ENCODE assay signal across 12 cellular contexts in the genomic region with DNA sequence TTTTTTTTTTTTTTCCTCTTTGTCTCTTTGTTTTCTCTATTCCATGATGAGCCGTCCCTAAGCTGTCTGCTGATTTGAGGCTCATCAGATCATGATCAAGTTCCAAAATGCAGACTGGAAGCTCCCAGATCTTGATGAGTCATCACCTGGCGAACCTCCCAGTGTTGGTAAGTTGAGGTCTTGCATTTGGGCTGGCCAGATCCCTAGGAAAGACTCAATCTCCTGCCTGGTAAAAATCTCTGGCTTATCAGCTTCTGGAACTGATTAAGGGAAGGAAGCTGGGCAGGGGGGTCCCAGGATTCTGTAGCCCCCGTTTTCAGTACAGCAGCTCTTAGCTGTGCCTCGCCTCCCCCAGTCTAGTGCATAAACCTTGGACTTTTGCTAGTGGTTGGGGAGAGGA.
DNase-seq lines count a peak whose midpoint lies in the region; ATAC-seq, FAIRE-seq and TF ChIP-seq lines count a peak whose summit lies in the region.
"Had no signal": no experiment of that assay in that cellular context is flagged by ENCODE, and none has a peak within 500 bp of the region (broad histone marks: within the 10 kb centered on the region; RNA-seq: fewer than 3 reads in every experiment).

No MANE protein-coding gene starts in this region.

- H3K4me3 ChIP-seq in K562, result no peak overlapping the region
- H3K4me3 ChIP-seq: esophagus muscularis mucosa had no signal

- DNase-seq in DMS53 treated with DMSO at 0.1 percent for 48 hours (lab: John Stamatoyannopoulos, UW; ENCODE audit: unreplicated experiment) (peak; percentile 21), LoVo (ENCODE audit: low spot score) (peak; percentile 66), K562 (ENCODE audit: extremely low read depth in 1 of 4, low spot score in 3 of 4) (peak in 1 of 4 experiments; percentile 20), myocyte (ENCODE audit: low read depth) (peak; percentile 80), left lobe of liver (ENCODE audit: low spot score) (no peak), foreskin melanocyte (no peak)
- no peak for DNase-seq in activated CD4-positive, alpha-beta T cell treated with anti-CD3 and anti-CD28 coated beads, Interleukin-2, amount 50 U/mL, for 48 hours
- DNase-seq: activated CD4-positive, alpha-beta T cell treated with anti-CD3 and anti-CD28 coated beads, Interleukin-2, amount 10 ng/mL, durations not matched to agents 7 days and 5 days; NCI-H1048; SHP77 treated with DMSO at 0.1 percent for 48 hours; stimulated activated CD8-positive, alpha-beta memory T cell treated with anti-CD3 and anti-CD28 coated beads, Interleukin-4, amount 100 ng/mL, for 48 hours had no signal

- ATAC-seq in K562 (no peak), left lobe of liver (no peak)

- in situ Hi-C loops in K562 (cut with MboI), result no loop called here

- H3K27me3 ChIP-seq in K562 (ENCODE audit: control insufficient read depth in 2 of 2, insufficient read depth in 2 of 2, low read length in 2 of 2), result peaks cover 28 to 84% of the 10 kb centered on the region in 2 experiments

- H3K79me2 ChIP-seq in K562 (ENCODE audit: control insufficient read depth, insufficient read depth, low read length), result no peaks in the 10 kb centered on the region

- no peak for TF ChIP-seq POLR2A in K562 (conservative IDR thresholded peaks at IDR 0.05)

- H3K9me1 ChIP-seq in K562 (ENCODE audit: control insufficient read depth, insufficient read depth, low read length), result no peaks in the 10 kb centered on the region

- TF ChIP-seq CTCF in K562 (IDR thresholded peaks at IDR 0.05 in 2 of 3, conservative IDR thresholded peaks at IDR 0.05 in 1 of 3; ENCODE audit: insufficient read depth in 2 of 3, low read depth in 1 of 3, low read length in 3 of 3), result no peak

- H3K4me1 ChIP-seq in K562 (replicated peaks in 1 of 2; ENCODE audit: control insufficient read depth in 2 of 2, insufficient read depth in 2 of 2, low read length in 2 of 2), result no peaks in the 10 kb centered on the region; a peak in 1 of 5 replicates
- H3K4me1 ChIP-seq: esophagus muscularis mucosa had no signal

- 0% methylated on average over 4 of the region's 4 CpGs for WGBS in K562 (ENCODE audit: insufficient coverage, low coverage, missing lambda C conversion rate)

- H4K20me1 ChIP-seq in K562 (replicated peaks; ENCODE audit: control insufficient read depth, insufficient read depth, low read length), result no peaks in the 10 kb centered on the region

- no peaks in the 10 kb centered on the region for H3K36me3 ChIP-seq in K562 (ENCODE audit: control insufficient read depth, insufficient read depth, low read length)
- H3K36me3 ChIP-seq: esophagus muscularis mucosa had no signal

- H3K27ac ChIP-seq in K562 (ENCODE audit: extremely low read depth, low read depth, low read length), result no peak overlapping the region
- H3K27ac ChIP-seq: esophagus muscularis mucosa had no signal

- H3K4me2 ChIP-seq in K562 (ENCODE audit: insufficient read depth, low read length), result no peak overlapping the region

- H3K9ac ChIP-seq in K562 (ENCODE audit: insufficient read depth in 1 of 2, low read depth in 2 of 2, low read length in 2 of 2), result no peak overlapping the region

- no peak for FAIRE-seq in K562 (lab: Jason Lieb, UNC)

- no peak for TF ChIP-seq EP300 in K562 (IDR thresholded peaks at IDR 0.05; ENCODE audit: low read length)

- BruUV-seq in K562 (replicated peaks; lab: Mats Ljungman, UMichigan), result no TSS peak

- H2AFZ ChIP-seq in K562 (ENCODE audit: low read depth, low read length), result no peak overlapping the region

- CTCF ChIA-PET in K562 (lab: Yijun Ruan, JAX; ENCODE audit: low intra/inter-chr PET ratio), result no interaction called here

- POLR2A ChIA-PET in K562 (lab: Yijun Ruan, JAX), result no interaction called here

- intact Hi-C loops in K562 (cut with micrococcal nuclease), result no loop called here

- no peak for TF ChIP-seq RAD21 in K562 (CRISPR knock-in tag; conservative IDR thresholded peaks at IDR 0.05 in 1 of 2, IDR thresholded peaks at IDR 0.05 in 1 of 2)

- H3K9me3 ChIP-seq in K562 (replicated peaks; ENCODE audit: control insufficient read depth, insufficient read depth, low read depth, low read length), result peaks cover 9% of the 10 kb centered on the region

TF ChIP-seq in K562, 482 proteins besides CTCF, POLR2A, EP300 and RAD21:
- TF ChIP-seq RFX7 (CRISPR knock-in tag; IDR thresholded peaks at IDR 0.05), result no peak
- no peak for TF ChIP-seq MAZ (CRISPR knock-in tag; conservative IDR thresholded peaks at IDR 0.05 in 1 of 2, IDR thresholded peaks at IDR 0.05 in 1 of 2)
- TF ChIP-seq FOSL1 (tag; conservative IDR thresholded peaks at IDR 0.05), result peak; percentile 46; the same call in 1 of the 2 replicates
- no peak for TF ChIP-seq IRF2 (CRISPR knock-in tag; IDR thresholded peaks at IDR 0.05)
- TF ChIP-seq ZNF316 (IDR thresholded peaks at IDR 0.05), result peak; percentile 64
- no peak for TF ChIP-seq KDM2B (CRISPR knock-in tag; IDR thresholded peaks at IDR 0.05)
- TF ChIP-seq HMGN3 (IDR thresholded peaks at IDR 0.05; ENCODE audit: borderline replicate concordance, extremely low read depth, insufficient read length, low read depth, low read length), result no peak
- no peak for TF ChIP-seq GABPB2 (CRISPR knock-in tag; conservative IDR thresholded peaks at IDR 0.05)
- TF ChIP-seq, protein P1, sequence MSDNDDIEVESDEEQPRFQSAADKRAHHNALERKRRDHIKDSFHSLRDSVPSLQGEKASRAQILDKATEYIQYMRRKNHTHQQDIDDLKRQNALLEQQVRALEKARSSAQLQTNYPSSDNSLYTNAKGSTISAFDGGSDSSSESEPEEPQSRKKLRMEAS (CRISPR knock-in tag; IDR thresholded peaks at IDR 0.05), result no peak
- TF ChIP-seq PML (IDR thresholded peaks at IDR 0.05; ENCODE audit: low read length), result no peak
- TF ChIP-seq C11orf30 (IDR thresholded peaks at IDR 0.05; ENCODE audit: low read depth), result peak; percentile 68; the same call in 1 of the 2 replicates
- no peak for TF ChIP-seq ZNF253 (CRISPR knock-in tag; conservative IDR thresholded peaks at IDR 0.05)
- no peak for TF ChIP-seq TFAM (CRISPR knock-in tag; conservative IDR thresholded peaks at IDR 0.05)
- no peak for TF ChIP-seq NEUROD1 (IDR thresholded peaks at IDR 0.05; ENCODE audit: borderline replicate concordance, low read depth, low read length, partially characterized antibody)
- TF ChIP-seq, protein P2, sequence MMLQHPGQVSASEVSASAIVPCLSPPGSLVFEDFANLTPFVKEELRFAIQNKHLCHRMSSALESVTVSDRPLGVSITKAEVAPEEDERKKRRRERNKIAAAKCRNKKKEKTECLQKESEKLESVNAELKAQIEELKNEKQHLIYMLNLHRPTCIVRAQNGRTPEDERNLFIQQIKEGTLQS (IDR thresholded peaks at IDR 0.05), result peak; percentile 72
- TF ChIP-seq, protein P2 (CRISPR knock-in tag; conservative IDR thresholded peaks at IDR 0.05), result no peak
- TF ChIP-seq PHB2 (IDR thresholded peaks at IDR 0.05; ENCODE audit: low read depth), result no peak
- TF ChIP-seq ZBTB43 (CRISPR knock-in tag; IDR thresholded peaks at IDR 0.05), result no peak
- no peak for TF ChIP-seq POLR3A (IDR thresholded peaks at IDR 0.05; ENCODE audit: borderline replicate concordance, extremely low read depth, insufficient read depth, insufficient read length)
- no peak for TF ChIP-seq HLTF (IDR thresholded peaks at IDR 0.05)
- no peak for TF ChIP-seq GABPA (tag; conservative IDR thresholded peaks at IDR 0.05; ENCODE audit: low read depth)
- TF ChIP-seq JUNB (CRISPR knock-in tag; conservative IDR thresholded peaks at IDR 0.05), result no peak
- peak; percentile 63; the same call in 1 of the 2 replicates for TF ChIP-seq MAFG (tag; conservative IDR thresholded peaks at IDR 0.05)
- TF ChIP-seq JUND (IDR thresholded peaks at IDR 0.05; ENCODE audit: borderline replicate concordance, low read depth, low read length), result peak; percentile 56
- peak; percentile 46; the same call in 2 of the 3 replicates for TF ChIP-seq JUND (tag; IDR thresholded peaks at IDR 0.05; ENCODE audit: borderline replicate concordance, low read depth, low read length)

Comparison
In these comparisons a context has a peak if more than half of its experiments do, and no peak if none do; other contexts are left out.
1. DNase-seq: peak in DMS53 treated with DMSO at 0.1 percent for 48 hours (single experiment), LoVo (single experiment) and myocyte (single experiment); none in left lobe of liver (single experiment), activated CD4-positive, alpha-beta T cell treated with anti-CD3 and anti-CD28 coated beads, Interleukin-2, amount 50 U/mL, for 48 hours (0 of 2) and foreskin melanocyte (single experiment).